ENCODE assay signal across 1 cellular context in the genomic region with DNA sequence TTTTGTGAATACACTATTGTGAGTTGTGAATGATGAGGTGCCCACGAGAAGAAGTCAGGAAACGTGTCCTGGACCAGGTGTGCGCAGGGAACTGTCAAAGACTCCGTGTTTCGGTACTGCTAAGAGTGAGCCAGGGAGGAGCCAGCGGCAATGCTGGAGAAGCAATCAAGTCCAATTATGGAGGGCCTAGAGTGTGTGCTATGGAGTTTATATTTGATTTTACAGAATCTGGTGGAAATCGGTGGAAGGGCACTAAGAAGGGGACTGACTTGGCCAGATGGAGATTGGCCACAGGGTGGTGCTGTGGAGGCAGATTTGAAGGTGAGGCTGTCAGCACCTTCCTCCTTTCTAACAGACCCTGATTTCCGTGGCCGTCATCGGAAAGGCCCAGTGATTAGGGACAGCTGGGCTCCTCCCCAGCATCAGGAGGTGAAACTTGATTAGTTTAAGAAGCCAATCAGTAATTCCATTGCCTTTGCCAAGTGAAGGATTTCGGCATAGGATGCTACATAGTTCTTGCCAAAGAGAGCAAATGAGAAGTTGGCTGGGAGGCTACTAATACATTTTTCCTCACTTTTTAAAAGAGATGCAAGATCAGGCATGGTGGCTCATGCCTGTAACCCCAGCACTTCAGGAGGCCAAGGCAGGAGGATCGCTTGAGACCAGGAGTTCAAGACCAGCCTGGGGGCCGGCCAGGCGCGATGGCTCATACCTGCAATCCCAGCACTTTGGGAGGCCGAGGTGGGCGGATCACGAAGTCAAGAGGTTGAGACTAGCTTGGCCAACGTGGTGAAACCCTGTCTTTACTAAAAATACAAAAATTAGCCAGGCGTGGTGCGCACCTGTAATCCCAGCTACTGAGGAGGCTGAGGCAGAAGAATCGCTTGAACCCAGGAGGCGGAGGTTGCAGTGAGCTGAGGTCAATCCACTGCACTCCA.
A peak's percentile ranks its signal among the peaks of the same experiment; 100 is the strongest.
TF ChIP-seq lines count a peak whose summit lies in the region.

No MANE protein-coding gene starts in this region.

TF ChIP-seq in K562, 482 proteins besides CTCF, POLR2A, EP300 and RAD21 (continued from another document and continues in another):
- TF ChIP-seq RREB1 (CRISPR knock-in tag; IDR thresholded peaks at IDR 0.05) (no peak), ZNF511 (CRISPR knock-in tag; IDR thresholded peaks at IDR 0.05) (peak; percentile 47; the same call in 1 of the 2 replicates), ZNF253 (CRISPR knock-in tag; conservative IDR thresholded peaks at IDR 0.05) (no peak), ZNF639 (CRISPR knock-in tag; conservative IDR thresholded peaks at IDR 0.05 in 1 of 2, IDR thresholded peaks at IDR 0.05 in 1 of 2) (no peak), TRIM25 (IDR thresholded peaks at IDR 0.05; ENCODE audit: borderline replicate concordance) (no peak), POLR3A (IDR thresholded peaks at IDR 0.05; ENCODE audit: borderline replicate concordance, extremely low read depth, insufficient read depth, insufficient read length) (no peak), RHOXF2B (CRISPR knock-in tag; conservative IDR thresholded peaks at IDR 0.05) (no peak), DACH1 (IDR thresholded peaks at IDR 0.05; ENCODE audit: partially characterized antibody) (no peak), ESRRB (CRISPR knock-in tag; IDR thresholded peaks at IDR 0.05; ENCODE audit: borderline replicate concordance) (no peak), THRAP3 (IDR thresholded peaks at IDR 0.05; ENCODE audit: borderline replicate concordance) (no peak), NCOR1 (IDR thresholded peaks at IDR 0.05) (no peak), ZNF592 (IDR thresholded peaks at IDR 0.05) (no peak), MEIS2 (IDR thresholded peaks at IDR 0.05; ENCODE audit: partially characterized antibody) (peak; percentile 98), ZNF197 (CRISPR knock-in tag; IDR thresholded peaks at IDR 0.05; ENCODE audit: low read depth) (no peak)
- TF ChIP-seq, protein P1, sequence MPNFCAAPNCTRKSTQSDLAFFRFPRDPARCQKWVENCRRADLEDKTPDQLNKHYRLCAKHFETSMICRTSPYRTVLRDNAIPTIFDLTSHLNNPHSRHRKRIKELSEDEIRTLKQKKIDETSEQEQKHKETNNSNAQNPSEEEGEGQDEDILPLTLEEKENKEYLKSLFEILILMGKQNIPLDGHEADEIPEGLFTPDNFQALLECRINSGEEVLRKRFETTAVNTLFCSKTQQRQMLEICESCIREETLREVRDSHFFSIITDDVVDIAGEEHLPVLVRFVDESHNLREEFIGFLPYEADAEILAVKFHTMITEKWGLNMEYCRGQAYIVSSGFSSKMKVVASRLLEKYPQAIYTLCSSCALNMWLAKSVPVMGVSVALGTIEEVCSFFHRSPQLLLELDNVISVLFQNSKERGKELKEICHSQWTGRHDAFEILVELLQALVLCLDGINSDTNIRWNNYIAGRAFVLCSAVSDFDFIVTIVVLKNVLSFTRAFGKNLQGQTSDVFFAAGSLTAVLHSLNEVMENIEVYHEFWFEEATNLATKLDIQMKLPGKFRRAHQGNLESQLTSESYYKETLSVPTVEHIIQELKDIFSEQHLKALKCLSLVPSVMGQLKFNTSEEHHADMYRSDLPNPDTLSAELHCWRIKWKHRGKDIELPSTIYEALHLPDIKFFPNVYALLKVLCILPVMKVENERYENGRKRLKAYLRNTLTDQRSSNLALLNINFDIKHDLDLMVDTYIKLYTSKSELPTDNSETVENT (CRISPR knock-in tag; IDR thresholded peaks at IDR 0.05) = no peak
- TF ChIP-seq, protein P2, sequence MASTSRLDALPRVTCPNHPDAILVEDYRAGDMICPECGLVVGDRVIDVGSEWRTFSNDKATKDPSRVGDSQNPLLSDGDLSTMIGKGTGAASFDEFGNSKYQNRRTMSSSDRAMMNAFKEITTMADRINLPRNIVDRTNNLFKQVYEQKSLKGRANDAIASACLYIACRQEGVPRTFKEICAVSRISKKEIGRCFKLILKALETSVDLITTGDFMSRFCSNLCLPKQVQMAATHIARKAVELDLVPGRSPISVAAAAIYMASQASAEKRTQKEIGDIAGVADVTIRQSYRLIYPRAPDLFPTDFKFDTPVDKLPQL (IDR thresholded peaks at IDR 0.05; ENCODE audit: extremely low read depth, insufficient read length) = no peak
- TF ChIP-seq, protein P3, sequence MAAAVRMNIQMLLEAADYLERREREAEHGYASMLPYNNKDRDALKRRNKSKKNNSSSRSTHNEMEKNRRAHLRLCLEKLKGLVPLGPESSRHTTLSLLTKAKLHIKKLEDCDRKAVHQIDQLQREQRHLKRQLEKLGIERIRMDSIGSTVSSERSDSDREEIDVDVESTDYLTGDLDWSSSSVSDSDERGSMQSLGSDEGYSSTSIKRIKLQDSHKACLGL (CRISPR knock-in tag; IDR thresholded peaks at IDR 0.05; ENCODE audit: borderline replicate concordance, poor library complexity, severe bottlenecking) = no peak
- TF ChIP-seq, protein P4, sequence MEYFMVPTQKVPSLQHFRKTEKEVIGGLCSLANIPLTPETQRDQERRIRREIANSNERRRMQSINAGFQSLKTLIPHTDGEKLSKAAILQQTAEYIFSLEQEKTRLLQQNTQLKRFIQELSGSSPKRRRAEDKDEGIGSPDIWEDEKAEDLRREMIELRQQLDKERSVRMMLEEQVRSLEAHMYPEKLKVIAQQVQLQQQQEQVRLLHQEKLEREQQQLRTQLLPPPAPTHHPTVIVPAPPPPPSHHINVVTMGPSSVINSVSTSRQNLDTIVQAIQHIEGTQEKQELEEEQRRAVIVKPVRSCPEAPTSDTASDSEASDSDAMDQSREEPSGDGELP (CRISPR knock-in tag; IDR thresholded peaks at IDR 0.05; ENCODE audit: borderline replicate concordance) = peak; percentile 87
- TF ChIP-seq, protein P5, sequence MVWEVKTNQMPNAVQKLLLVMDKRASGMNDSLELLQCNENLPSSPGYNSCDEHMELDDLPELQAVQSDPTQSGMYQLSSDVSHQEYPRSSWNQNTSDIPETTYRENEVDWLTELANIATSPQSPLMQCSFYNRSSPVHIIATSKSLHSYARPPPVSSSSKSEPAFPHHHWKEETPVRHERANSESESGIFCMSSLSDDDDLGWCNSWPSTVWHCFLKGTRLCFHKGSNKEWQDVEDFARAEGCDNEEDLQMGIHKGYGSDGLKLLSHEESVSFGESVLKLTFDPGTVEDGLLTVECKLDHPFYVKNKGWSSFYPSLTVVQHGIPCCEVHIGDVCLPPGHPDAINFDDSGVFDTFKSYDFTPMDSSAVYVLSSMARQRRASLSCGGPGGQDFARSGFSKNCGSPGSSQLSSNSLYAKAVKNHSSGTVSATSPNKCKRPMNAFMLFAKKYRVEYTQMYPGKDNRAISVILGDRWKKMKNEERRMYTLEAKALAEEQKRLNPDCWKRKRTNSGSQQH (CRISPR knock-in tag; IDR thresholded peaks at IDR 0.05) = no peak
